In genomic region chr7:151844080-151844827, GRCh38 we compare ENCODE assay signal across 11 cellular contexts. TPM values are rescaled to one million over a fixed set of nuclear protein-coding genes. Genes with fewer than 3 reads are reported as not detected.
DNase-seq lines count a peak whose midpoint lies in the region; ATAC-seq and TF ChIP-seq lines count a peak whose summit lies in the region.
"Had no signal": no experiment of that assay in that cellular context is flagged by ENCODE, and none has a peak within 500 bp of the region (broad histone marks: within the 10 kb centered on the region; RNA-seq: fewer than 3 reads in every experiment).

No MANE protein-coding gene starts in this region.

- H3K4me3 ChIP-seq in brain microvascular endothelial cell (ENCODE audit: low read depth, low read length): peak overlapping the region; percentile 15
- no peak overlapping the region for H3K4me3 ChIP-seq in right lobe of liver

- intact Hi-C loops in right lobe of liver (cut with DNase I): no loop called here

- WGBS in right lobe of liver (ENCODE audit: insufficient coverage, low coverage, low lambda C conversion rate, missing lambda C conversion rate): 62% methylated on average over 15 of the region's 20 CpGs

- DNase-seq in AG08396 (ENCODE audit: low spot score) (peak; percentile 59), HS-5 (ENCODE audit: low read depth) (peak; percentile 40), brain microvascular endothelial cell (peak; percentile 91), right lobe of liver (peak in 1 of 3 donors; percentile 11), SW 1271 (lab: John Stamatoyannopoulos, UW) (no peak), SK-N-DZ (ENCODE audit: low spot score) (no peak)
- no peak for DNase-seq in NK-92 treated with Interleukin-12 subunit alpha and Interleukin-12 subunit beta, amount 100 ng/mL, for 24 hours (lab: John Stamatoyannopoulos, UW)
- DNase-seq in stimulated activated naive CD4-positive, alpha-beta T cell treated with Interleukin-2 at 50 U/mL for 16 hours (lab: John Stamatoyannopoulos, UW): no peak
- DNase-seq: activated CD4-positive, alpha-beta T cell treated with anti-CD3 and anti-CD28 coated beads, Interleukin-2, amount 10 ng/mL, durations not matched to agents 7 days and 5 days; activated naive CD8-positive, alpha-beta T cell treated with anti-CD3 and anti-CD28 coated beads, Interleukin-2, amount 10 ng/mL, durations not matched to agents 7 days and 5 days; naive B cell had no signal

- no peak for TF ChIP-seq POLR2A in right lobe of liver (IDR thresholded peaks at IDR 0.05)

- H3K27me3 ChIP-seq in brain microvascular endothelial cell (replicated peaks) (no peaks in the 10 kb centered on the region), right lobe of liver (no peaks in the 10 kb centered on the region)

- no peaks in the 10 kb centered on the region for H3K9me3 ChIP-seq in right lobe of liver

- TF ChIP-seq CTCF in brain microvascular endothelial cell (IDR thresholded peaks at IDR 0.05; ENCODE audit: low read depth, low read length, missing control alignments): no peak
- no peak for TF ChIP-seq CTCF in right lobe of liver (IDR thresholded peaks at IDR 0.05)

- H3K27ac ChIP-seq in brain microvascular endothelial cell: peak overlapping the region; percentile 89
- peak overlapping the region in 2 of 3 donors; percentile 56 to 77 for H3K27ac ChIP-seq in right lobe of liver

- in situ Hi-C loops in brain microvascular endothelial cell (cut with HindIII; ENCODE audit: low pct_ligation_motif_present, low sequenced_read_pairs): no loop called here

- H3K36me3 ChIP-seq in brain microvascular endothelial cell (replicated peaks): no peaks in the 10 kb centered on the region
- H3K36me3 ChIP-seq in right lobe of liver: no peaks in the 10 kb centered on the region

- ATAC-seq in right lobe of liver: peak; percentile 38 to 89 (median 63)

- H3K4me1 ChIP-seq in right lobe of liver: peaks cover 0 to 12% (median 0%) of the 10 kb centered on the region in 4 donors

RNA-seq across cellular contexts. Expression of gene PRKAG2, which starts 32.7 kb away (rescaled TPM):
- total RNA-seq in right lobe of liver: 10 to 100 TPM; 20.6 to 63.6 (median 29.5) TPM
- 1.8 and 2.2 TPM in 2 replicates for polyA plus RNA-seq in SK-N-DZ (2014; cell fraction: cytosol; rRNA removed)
- 7.7 and 9.3 TPM in 2 replicates for polyA plus RNA-seq in SK-N-DZ (2014; cell fraction: nucleus; rRNA removed)

Comparison
In these comparisons a context has a peak if more than half of its experiments do, and no peak if none do; other contexts are left out.
1. DNase-seq: peak in AG08396 (single experiment), HS-5 (single experiment) and brain microvascular endothelial cell (single experiment); none in SW 1271 (0 of 2), SK-N-DZ (single experiment), NK-92 treated with Interleukin-12 subunit alpha and Interleukin-12 subunit beta, amount 100 ng/mL, for 24 hours (single experiment) and stimulated activated naive CD4-positive, alpha-beta T cell treated with Interleukin-2 at 50 U/mL for 16 hours (single experiment).